15 cellular contexts compared by ENCODE assay signal in genomic region chr9:76379494-76379893, GRCh38. TPM values are rescaled to one million over a fixed set of nuclear protein-coding genes. Genes with fewer than 3 reads are reported as not detected.
DNase-seq lines count a peak whose midpoint lies in the region; ATAC-seq and TF ChIP-seq lines count a peak whose summit lies in the region.
"Had no signal": no experiment of that assay in that cellular context is flagged by ENCODE, and none has a peak within 500 bp of the region (broad histone marks: within the 10 kb centered on the region; RNA-seq: fewer than 3 reads in every experiment).

No MANE protein-coding gene starts in this region.

- H4K20me1 ChIP-seq in OCI-LY1 (ENCODE audit: insufficient read depth, low read length), result no peaks in the 10 kb centered on the region

- H3K9me2 ChIP-seq in OCI-LY1 (ENCODE audit: low read depth, low read length), result no peaks in the 10 kb centered on the region

- no peaks in the 10 kb centered on the region for H3F3A ChIP-seq in OCI-LY1 (ENCODE audit: insufficient read depth, low read length)

- no peak for TF ChIP-seq CTCF in OCI-LY1 (IDR thresholded peaks at IDR 0.05; ENCODE audit: low read length)
- TF ChIP-seq CTCF in foreskin keratinocyte (conservative IDR thresholded peaks at IDR 0.05), result no peak
- no peak for TF ChIP-seq CTCF in heart right ventricle (IDR thresholded peaks at IDR 0.05)

- peak overlapping the region; percentile 78 for H3K27ac ChIP-seq in OCI-LY1 (ENCODE audit: low read depth, low read length, poor library complexity, severe bottlenecking)
- H3K27ac ChIP-seq in foreskin keratinocyte, result peak overlapping the region; percentile 82
- H3K27ac ChIP-seq in heart right ventricle, result no peak overlapping the region
- H3K27ac ChIP-seq: dorsolateral prefrontal cortex had no signal

- WGBS in heart right ventricle, 2 donors, result 92 to 93% methylated on average over 2 of the region's 2 CpGs

- H3K27me3 ChIP-seq in OCI-LY1 (ENCODE audit: insufficient read depth, low read length) (no peaks in the 10 kb centered on the region), foreskin keratinocyte (no peaks in the 10 kb centered on the region), heart right ventricle (no peaks in the 10 kb centered on the region)
- H3K27me3 ChIP-seq: dorsolateral prefrontal cortex had no signal

- H3K79me2 ChIP-seq in OCI-LY1 (ENCODE audit: insufficient read depth, low read length), result no peaks in the 10 kb centered on the region

- H3K4me3 ChIP-seq in OCI-LY1 (ENCODE audit: low read depth, low read length, poor library complexity, severe bottlenecking) (no peak overlapping the region), heart right ventricle (no peak overlapping the region)
- H3K4me3 ChIP-seq: dorsolateral prefrontal cortex had no signal

- H3K4me2 ChIP-seq in OCI-LY1 (ENCODE audit: low read length), result no peak overlapping the region; the same call in 1 of the 2 replicates

- peaks cover 37% of the 10 kb centered on the region for H3K4me1 ChIP-seq in OCI-LY1 (ENCODE audit: insufficient read depth, low read length, severe bottlenecking)
- H3K4me1 ChIP-seq in foreskin keratinocyte, result peaks cover 13% of the 10 kb centered on the region
- H3K4me1 ChIP-seq in heart right ventricle, result peaks cover 0 to 17% (median 10%) of the 10 kb centered on the region in 9 donors

- no peak overlapping the region; the same call in 1 of the 2 replicates for H3K9ac ChIP-seq in OCI-LY1 (ENCODE audit: low read length)

- ATAC-seq in foreskin keratinocyte (peak; percentile 99), heart right ventricle (no peak)
- ATAC-seq: activated CD4-positive, alpha-beta T cell treated with anti-CD3 and anti-CD28 coated beads for 36 hours; stimulated activated naive B cell treated with anti-CD40 and anti-IgM and Interleukin-4, amounts not matched to agents 10 μg/mL and 1 μg/mL and 100 μg/mL, for 72 hours had no signal

- no peaks in the 10 kb centered on the region for H3K9me3 ChIP-seq in OCI-LY1 (ENCODE audit: low read length)
- no peaks in the 10 kb centered on the region for H3K9me3 ChIP-seq in heart right ventricle

- no peak overlapping the region for H2AFZ ChIP-seq in OCI-LY1 (ENCODE audit: low read length)

- intact Hi-C loops in heart right ventricle (cut with DNase I), result no loop called here

- DNase-seq in DMS153 treated with DMSO at 0.1 percent for 48 hours (lab: John Stamatoyannopoulos, UW; ENCODE audit: unreplicated experiment), result peak; percentile 79
- DNase-seq in NCI-H1105 (lab: John Stamatoyannopoulos, UW), result peak; percentile 68
- DNase-seq in foreskin keratinocyte, result peak; percentile 96 to 98
- no peak for DNase-seq in heart right ventricle
- no peak for DNase-seq in 8988T
- DNase-seq in NCI-H1436 (lab: John Stamatoyannopoulos, UW), result no peak
- DNase-seq in stimulated activated CD4-positive, alpha-beta T cell treated with anti-CD3 and anti-CD28 coated beads, Interleukin-2, amount 100 ng/mL, for 48 hours, result no peak
- DNase-seq: activated CD4-positive, alpha-beta T cell treated with anti-CD3 and anti-CD28 coated beads for 36 hours; activated T-cell treated with anti-CD3 and anti-CD28 coated beads, Interleukin-2, amount 50 U/mL, for 48 hours; dorsolateral prefrontal cortex; foreskin fibroblast; NCI-H524; stimulated activated CD4-positive, alpha-beta T cell treated with anti-CD3 and anti-CD28 coated beads, Interleukin-4, amount 100 ng/mL, for 24 hours; stimulated activated naive B cell treated with anti-CD40 and anti-IgM and Interleukin-4, amounts not matched to agents 10 μg/mL and 1 μg/mL and 100 μg/mL, for 72 hours had no signal

- H3K36me3 ChIP-seq in OCI-LY1 (ENCODE audit: insufficient read depth, low read length) (peaks cover 15% of the 10 kb centered on the region), heart right ventricle (peaks cover 0 to 17% (median 1%) of the 10 kb centered on the region in 9 donors)

RNA-seq across cellular contexts. Expression of gene RFK, which starts 14.7 kb away (rescaled TPM):
- total RNA-seq in foreskin keratinocyte (19.8 and 22.4 TPM in 2 replicates), heart right ventricle (10 to 100 TPM; 14.6 to 33.6 (median 21.6) TPM)
- polyA plus RNA-seq in foreskin keratinocyte (10.8 and 12.2 TPM in 2 replicates), heart right ventricle (10 to 100 TPM in 1 of 2 donors, 1 to 10 TPM in 1; 7.1 to 15.3 TPM)

Comparison
In these comparisons a context has a peak if more than half of its experiments do, and no peak if none do; other contexts are left out.
1. DNase-seq: peak in DMS153 treated with DMSO at 0.1 percent for 48 hours (single experiment), NCI-H1105 (single experiment) and foreskin keratinocyte (2 of 2); none in heart right ventricle (0 of 2), 8988T (single experiment), NCI-H1436 (single experiment) and stimulated activated CD4-positive, alpha-beta T cell treated with anti-CD3 and anti-CD28 coated beads, Interleukin-2, amount 100 ng/mL, for 48 hours (0 of 2).
2. H3K27ac ChIP-seq: peak in OCI-LY1 (single experiment) and foreskin keratinocyte (single experiment); none in heart right ventricle (0 of 10).